Comparison of ENCODE assay signal across 8 cellular contexts in the genomic region with DNA sequence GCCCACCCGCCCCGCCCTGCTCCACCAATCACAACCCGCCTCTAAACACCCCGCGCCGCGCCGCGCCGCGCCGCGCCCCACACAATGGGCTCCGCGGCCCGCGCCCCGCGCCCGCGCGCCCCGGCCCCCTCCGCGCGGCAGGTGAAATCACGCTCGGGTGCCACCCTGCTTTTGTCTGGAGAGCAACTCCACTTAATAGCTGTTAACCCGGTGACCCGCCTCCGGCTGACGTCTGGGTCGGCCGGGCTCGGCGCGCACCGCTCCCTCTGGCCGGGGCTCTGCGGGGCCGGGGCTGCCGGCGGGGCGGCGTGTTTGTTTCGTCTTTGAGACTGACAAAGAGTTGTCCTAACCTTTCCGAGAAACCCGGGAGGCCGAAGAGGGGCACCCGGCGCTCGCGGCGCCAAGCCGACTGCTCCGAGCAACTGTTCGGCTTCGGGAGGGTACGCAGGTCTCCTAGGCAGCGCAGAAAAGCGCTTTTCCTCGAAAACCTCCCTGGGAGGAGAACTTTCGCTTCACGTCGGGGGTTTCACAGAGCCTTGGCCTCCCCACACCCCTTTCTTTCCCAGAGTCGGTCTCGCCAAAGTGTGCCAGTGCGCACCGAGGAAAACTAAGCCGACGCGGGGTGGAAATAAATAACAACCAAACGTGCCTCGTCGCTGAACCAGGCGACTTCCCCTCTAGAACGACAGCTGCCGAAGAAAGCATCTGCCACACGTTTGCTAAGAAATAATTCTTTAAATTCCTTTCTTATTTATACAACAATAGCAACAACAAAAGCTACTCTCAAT.
A peak's percentile ranks its signal among the peaks of the same experiment; 100 is the strongest.
DNase-seq lines count a peak whose midpoint lies in the region; ATAC-seq and TF ChIP-seq lines count a peak whose summit lies in the region.

No MANE protein-coding gene starts in this region.

- TF ChIP-seq CTCF in CD4-positive, alpha-beta T cell (IDR thresholded peaks at IDR 0.05) = no peak
- TF ChIP-seq CTCF in esophagus squamous epithelium (IDR thresholded peaks at IDR 0.05) = no peak

- in situ Hi-C loops in HAP-1 (cut with MboI; ENCODE audit: low sequenced_read_pairs) = no loop called here

- intact Hi-C loops in CD4-positive, alpha-beta T cell (cut with DNase I, micrococcal nuclease) = loop anchor here (1.0 to 10.0 kb wide), 11 partner anchors 15 to 517 kb away; a partner anchor contains a TSS
- intact Hi-C loops in esophagus squamous epithelium (cut with DNase I) = loop anchor here (10.0 kb wide), 1 partner anchor 60 kb away; no protein-coding TSS in a partner anchor
- intact Hi-C loops in naive thymus-derived CD4-positive, alpha-beta T cell (cut with micrococcal nuclease) = loop anchor here (1.0 to 10.0 kb wide), 22 partner anchors 8 to 1980 kb away; a partner anchor contains a TSS

- H3K4me3 ChIP-seq in HAP-1 = peak overlapping the region; percentile 39
- H3K4me3 ChIP-seq in esophagus squamous epithelium = peak overlapping the region; percentile 56 to 83 (median 75)
- peak overlapping the region; percentile 73 for H3K4me3 ChIP-seq in naive thymus-derived CD4-positive, alpha-beta T cell (ENCODE audit: low read length)

- H3K27ac Mint-ChIP-seq in CD4-positive, alpha-beta T cell = peak overlapping the region; percentile 88
- peak overlapping the region; percentile 93 for H3K27ac Mint-ChIP-seq in activated T-cell treated with anti-CD3 and anti-CD28 coated beads, Interleukin-2, amount 50 U/mL, for 72 hours
- peak overlapping the region in 7 of 9 donors; percentile 96 to 99 (median 98) for H3K27ac Mint-ChIP-seq in naive thymus-derived CD4-positive, alpha-beta T cell

- H3K4me3 Mint-ChIP-seq in CD4-positive, alpha-beta T cell = peak overlapping the region; percentile 93
- peak overlapping the region; percentile 79 to 87 for H3K4me3 Mint-ChIP-seq in activated T-cell treated with anti-CD3 and anti-CD28 coated beads, Interleukin-2, amount 50 U/mL, for 72 hours
- H3K4me3 Mint-ChIP-seq in naive thymus-derived CD4-positive, alpha-beta T cell = peak overlapping the region in 9 of 10 donors; percentile 90 to 97 (median 95)

- H3K36me3 ChIP-seq in HAP-1 (replicated peaks) (no peaks in the 10 kb centered on the region), esophagus squamous epithelium (no peaks in the 10 kb centered on the region)
- peaks cover 0 to 4% (median 0%) of the 10 kb centered on the region in 3 experiments for H3K36me3 ChIP-seq in naive thymus-derived CD4-positive, alpha-beta T cell (ENCODE audit: control insufficient read depth in 2 of 3, insufficient read depth in 3 of 3, low read length in 3 of 3)

- peaks cover 62% of the 10 kb centered on the region for H3K4me1 Mint-ChIP-seq in CD4-positive, alpha-beta T cell (ENCODE audit: low read depth)
- peaks cover 48% of the 10 kb centered on the region for H3K4me1 Mint-ChIP-seq in activated T-cell treated with anti-CD3 and anti-CD28 coated beads, Interleukin-2, amount 50 U/mL, for 72 hours (ENCODE audit: low read depth)
- peaks cover 49 to 69% (median 67%) of the 10 kb centered on the region in 7 donors for H3K4me1 Mint-ChIP-seq in naive thymus-derived CD4-positive, alpha-beta T cell

- no peaks in the 10 kb centered on the region for H3K9me3 ChIP-seq in CD4-positive, alpha-beta T cell (ENCODE audit: control insufficient read depth, low read length)
- no peaks in the 10 kb centered on the region for H3K9me3 ChIP-seq in HAP-1
- no peaks in the 10 kb centered on the region for H3K9me3 ChIP-seq in esophagus squamous epithelium
- no peaks in the 10 kb centered on the region for H3K9me3 ChIP-seq in naive thymus-derived CD4-positive, alpha-beta T cell (ENCODE audit: control insufficient read depth in 2 of 3, low read length in 3 of 3)

- peak overlapping the region; percentile 99 for H3K27ac ChIP-seq in CD4-positive, alpha-beta T cell (ENCODE audit: low read depth, low read length)
- peak overlapping the region; percentile 94 to 99 (median 97) for H3K27ac ChIP-seq in esophagus squamous epithelium
- H3K27ac ChIP-seq in naive thymus-derived CD4-positive, alpha-beta T cell (ENCODE audit: low read depth, low read length) = peak overlapping the region; percentile 92
- peak overlapping the region; percentile 76 for H3K27ac ChIP-seq in substantia nigra (ENCODE audit: low read depth, low read length, poor library complexity, severe bottlenecking)

- H3K27me3 ChIP-seq in CD4-positive, alpha-beta T cell (ENCODE audit: control insufficient read depth, insufficient read depth, low read length) = no peaks in the 10 kb centered on the region
- no peaks in the 10 kb centered on the region for H3K27me3 ChIP-seq in HAP-1 (ENCODE audit: low read depth)
- no peaks in the 10 kb centered on the region for H3K27me3 ChIP-seq in esophagus squamous epithelium
- no peaks in the 10 kb centered on the region for H3K27me3 ChIP-seq in naive thymus-derived CD4-positive, alpha-beta T cell (ENCODE audit: control insufficient read depth in 2 of 2, insufficient read depth in 2 of 2, low read length in 2 of 2)

- no peaks in the 10 kb centered on the region for H3K27me3 Mint-ChIP-seq in CD4-positive, alpha-beta T cell
- H3K27me3 Mint-ChIP-seq in activated T-cell treated with anti-CD3 and anti-CD28 coated beads, Interleukin-2, amount 50 U/mL, for 72 hours (ENCODE audit: low read depth) = no peaks in the 10 kb centered on the region
- H3K27me3 Mint-ChIP-seq in naive thymus-derived CD4-positive, alpha-beta T cell = no peaks in the 10 kb centered on the region

- peak in 2 of 4 donors; percentile 34 to 35 for TF ChIP-seq POLR2A in esophagus squamous epithelium (IDR thresholded peaks at IDR 0.05)

- peak; percentile 38 to 81 (median 62) for DNase-seq in CD4-positive, alpha-beta T cell
- peak; percentile 69 to 83 for DNase-seq in HAP-1 (ENCODE audit: low spot score in 2 of 2)
- DNase-seq in NOMO-1 treated with DMSO at 0.1 percent for 48 hours (lab: John Stamatoyannopoulos, UW; ENCODE audit: unreplicated experiment) = peak; percentile 34
- peak; percentile 67 to 76 for DNase-seq in activated T-cell treated with anti-CD3 and anti-CD28 coated beads, Interleukin-2, amount 50 U/mL, for 72 hours
- no peak for DNase-seq in esophagus squamous epithelium (lab: John Stamatoyannopoulos, UW)
- peak; percentile 53 to 75 (median 66) for DNase-seq in naive thymus-derived CD4-positive, alpha-beta T cell
- DNase-seq in substantia nigra (lab: John Stamatoyannopoulos, UW) = peak in 40 of 49 donors; percentile 15 to 78 (median 56)

- H3K9me3 Mint-ChIP-seq in CD4-positive, alpha-beta T cell = no peaks in the 10 kb centered on the region
- no peaks in the 10 kb centered on the region for H3K9me3 Mint-ChIP-seq in activated T-cell treated with anti-CD3 and anti-CD28 coated beads, Interleukin-2, amount 50 U/mL, for 72 hours
- peaks cover 0 to 4% (median 0%) of the 10 kb centered on the region in 11 donors for H3K9me3 Mint-ChIP-seq in naive thymus-derived CD4-positive, alpha-beta T cell

- H3K4me1 ChIP-seq in HAP-1 (peaks cover 29% of the 10 kb centered on the region), esophagus squamous epithelium (peaks cover 34 to 86% (median 50%) of the 10 kb centered on the region in 3 donors)
- H3K4me1 ChIP-seq in naive thymus-derived CD4-positive, alpha-beta T cell (ENCODE audit: control insufficient read depth in 2 of 2, insufficient read depth in 2 of 2, low read length in 2 of 2) = peaks cover 55 to 64% of the 10 kb centered on the region in 2 donors

- peak; percentile 44 for ATAC-seq in CD4-positive, alpha-beta T cell (ENCODE audit: poor library complexity)
- ATAC-seq in activated T-cell treated with anti-CD3 and anti-CD28 coated beads, Interleukin-2, amount 50 U/mL, for 72 hours (replicated peaks in 1 of 2) = peak; percentile 26 to 33
- peak; percentile 67 for ATAC-seq in naive thymus-derived CD4-positive, alpha-beta T cell
- no peak for ATAC-seq in GM19397 (IDR thresholded peaks at IDR 0.05; ENCODE audit: unreplicated experiment)

- 0 to 1% methylated on average over 16 to 18 of the region's 79 CpGs for WGBS in esophagus squamous epithelium, 2 donors

- CTCF ChIA-PET in CD4-positive, alpha-beta T cell (lab: Charles Lee) = interaction anchor here (0.8 to 1.1 kb wide), 3 partner anchors 8 to 35 kb away, joined by 3 to 5 read pairs (median 3); no protein-coding TSS in a partner anchor
- CTCF ChIA-PET in naive thymus-derived CD4-positive, alpha-beta T cell (lab: Charles Lee) = interaction anchor here (0.7 to 1.4 kb wide), 2 partner anchors 59 to 61 kb away, joined by 3 read pairs; no protein-coding TSS in a partner anchor

- POLR2A ChIA-PET in CD4-positive, alpha-beta T cell (lab: Charles Lee) = interaction anchor here (0.7 to 8.1 kb wide), 16 partner anchors 8 to 518 kb away, joined by 3 to 104 read pairs (median 5); a partner anchor contains a TSS
- POLR2A ChIA-PET in naive thymus-derived CD4-positive, alpha-beta T cell (lab: Charles Lee) = interaction anchor here (1.0 to 6.3 kb wide), 7 partner anchors 13 to 518 kb away, joined by 3 to 48 read pairs (median 4); a partner anchor contains a TSS

- peaks cover 10% of the 10 kb centered on the region for H3K36me3 Mint-ChIP-seq in CD4-positive, alpha-beta T cell (ENCODE audit: low read depth)
- no peaks in the 10 kb centered on the region for H3K36me3 Mint-ChIP-seq in activated T-cell treated with anti-CD3 and anti-CD28 coated beads, Interleukin-2, amount 50 U/mL, for 72 hours (ENCODE audit: insufficient read depth in 2 of 2)
- peaks cover 0 to 2% (median 0%) of the 10 kb centered on the region in 5 donors for H3K36me3 Mint-ChIP-seq in naive thymus-derived CD4-positive, alpha-beta T cell
